In genomic region chr1:41652346-41653124, GRCh38 we compare ENCODE assay signal across 14 cellular contexts.
"Had no signal": no experiment of that assay in that cellular context is flagged by ENCODE, and none has a peak within 500 bp of the region (broad histone marks: within the 10 kb centered on the region; RNA-seq: fewer than 3 reads in every experiment).

No MANE protein-coding gene starts in this region.

- H3K27me3 ChIP-seq: ascending aorta, sigmoid colon, SJSA1, spleen had no signal

- FAIRE-seq: bronchial epithelial cell, frontal cortex had no signal

- DNase-seq: activated CD8-positive, alpha-beta memory T cell treated with anti-CD3 and anti-CD28 coated beads, Interleukin-2, amount 50 U/mL, for 48 hours; midbrain; sigmoid colon; spleen; stimulated activated naive CD8-positive, alpha-beta T cell treated with anti-CD3 and anti-CD28 coated beads, Interleukin-15, amount 100 ng/mL, for 72 hours; T-helper 9 cell had no signal

- H3K36me3 ChIP-seq: ascending aorta, sigmoid colon, SJSA1, spleen, thoracic aorta had no signal

- H3K4me3 ChIP-seq: ascending aorta, lung, sigmoid colon, SJSA1, spleen, thoracic aorta had no signal

- H3K4me1 ChIP-seq: ascending aorta had no signal

- H3K27ac ChIP-seq: ascending aorta, sigmoid colon, SJSA1, spleen, thoracic aorta had no signal

- H3K9me3 ChIP-seq: ascending aorta, sigmoid colon, SJSA1, spleen, thoracic aorta had no signal

- ATAC-seq: activated CD4-positive, CD25-positive, alpha-beta regulatory T cell treated with anti-CD3 and anti-CD28 coated beads, Interleukin-2, amount 50 U/mL, for 24 hours; activated T-helper 17 cell treated with anti-CD3 and anti-CD28 coated beads, Interleukin-2, amount 50 U/mL, for 72 hours; stimulated activated naive CD8-positive, alpha-beta T cell treated with anti-CD3 and anti-CD28 coated beads, Interleukin-15, amount 100 ng/mL, for 72 hours had no signal
